In the genomic region with DNA sequence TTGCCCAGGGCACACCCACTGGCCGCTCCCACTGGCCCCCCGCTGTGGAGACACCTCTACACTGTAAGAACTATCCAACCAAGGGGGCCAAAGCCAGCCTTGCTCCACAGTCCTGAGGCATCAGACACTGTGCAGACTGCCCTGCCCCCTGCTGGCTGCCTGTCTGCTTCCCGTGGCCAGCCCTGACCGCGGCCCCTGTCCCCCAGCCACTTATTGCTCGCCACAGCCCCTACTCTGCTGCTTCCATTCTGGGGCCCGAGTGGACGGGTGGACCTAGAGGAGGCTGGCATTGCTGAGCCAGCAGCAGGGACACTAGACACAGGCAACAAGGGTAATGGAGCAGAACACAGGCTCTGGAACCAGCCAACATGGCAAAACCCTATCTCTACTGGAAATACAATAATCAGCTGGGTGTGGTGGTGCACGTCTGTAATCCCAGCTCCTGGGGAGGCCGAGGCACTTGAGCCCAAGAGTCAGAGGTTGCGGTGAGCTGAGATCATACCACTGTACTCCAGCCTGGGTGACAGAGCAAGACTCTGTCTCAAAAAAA, we compare ENCODE assay signal across 8 cellular contexts. TPM values are rescaled to one million over a fixed set of nuclear protein-coding genes. Genes with fewer than 3 reads are reported as not detected.
DNase-seq lines count a peak whose midpoint lies in the region; ATAC-seq, FAIRE-seq and TF ChIP-seq lines count a peak whose summit lies in the region.

No MANE protein-coding gene starts in this region.

- H3K23me2 ChIP-seq in H1 (ENCODE audit: low read depth, low read length): peaks cover 4% of the 10 kb centered on the region; the same call in 1 of the 2 replicates

- H3K9me3 Mint-ChIP-seq in naive B cell: no peaks in the 10 kb centered on the region

- no peaks in the 10 kb centered on the region for H3K36me3 Mint-ChIP-seq in naive B cell

- no peak overlapping the region for H4K91ac ChIP-seq in H1 (replicated peaks; ENCODE audit: insufficient read length, low read length)

- no peak overlapping the region for H2BK120ac ChIP-seq in H1 (replicated peaks; ENCODE audit: low read depth, low read length)

- H2BK15ac ChIP-seq in H1 (ENCODE audit: low read length): no peak overlapping the region

- TF ChIP-seq CTCF in H1 (IDR thresholded peaks at IDR 0.05; ENCODE audit: control extremely low read depth in 1 of 3, insufficient read depth in 1 of 3, low read depth in 1 of 3, low read length in 3 of 3) (peak; percentile 71 to 91 (median 72)), tibial artery (IDR thresholded peaks at IDR 0.05) (peak; percentile 33 to 36)

- H4K8ac ChIP-seq in H1 (ENCODE audit: extremely low read depth, insufficient read depth, low read length): peak overlapping the region; percentile 80; the same call in 1 of the 2 replicates

- H3K4me3 ChIP-seq in H1 (ENCODE audit: extremely low read depth in 1 of 4, insufficient read depth in 2 of 4, low read depth in 3 of 4, low read length in 4 of 4) (no peak overlapping the region), tibial artery (no peak overlapping the region)

- POLR2A ChIA-PET in H1 (lab: Charles Lee; ENCODE audit: partially characterized antibody): no interaction called here

- no peak overlapping the region for H3K18ac ChIP-seq in H1 (ENCODE audit: extremely low read depth, low read length)

- H3K4ac ChIP-seq in H1 (replicated peaks; ENCODE audit: insufficient read length, low read depth, low read length): no peak overlapping the region

- H4K20me1 ChIP-seq in H1 (replicated peaks in 1 of 2; ENCODE audit: control insufficient read depth in 1 of 2, insufficient read depth in 2 of 2, low read length in 2 of 2): peaks cover 0 to 2% of the 10 kb centered on the region in 2 experiments

- H3K36me3 ChIP-seq in H1 (ENCODE audit: control insufficient read depth in 2 of 4, insufficient read depth in 4 of 4, low read length in 3 of 4) (no peaks in the 10 kb centered on the region), tibial artery (no peaks in the 10 kb centered on the region)

- H3K27me3 ChIP-seq in H1 (replicated peaks in 1 of 4; ENCODE audit: control insufficient read depth in 3 of 4, extremely low read depth in 1 of 4, insufficient read depth in 3 of 4, low read length in 3 of 4) (no peaks in the 10 kb centered on the region), tibial artery (no peaks in the 10 kb centered on the region)

- no peak overlapping the region for H3K27ac ChIP-seq in H1 (ENCODE audit: low read depth, low read length)
- no peak overlapping the region for H3K27ac ChIP-seq in tibial artery

- peak; percentile 42 for DNase-seq in EH (ENCODE audit: low read depth)
- DNase-seq in H1 (ENCODE audit: low read depth in 1 of 2, low spot score in 2 of 2): peak; percentile 25 to 85
- DNase-seq in naive B cell: peak; percentile 29
- DNase-seq in tibial artery: peak in 1 of 2 donors; percentile 30
- DNase-seq in SW 1271 (lab: John Stamatoyannopoulos, UW): no peak

- no peak for FAIRE-seq in H1 (lab: Jason Lieb, UNC)

- H4K5ac ChIP-seq in H1 (ENCODE audit: insufficient read length, low read depth, low read length): no peak overlapping the region

- H3K79me2 ChIP-seq in H1 (ENCODE audit: control insufficient read depth in 1 of 2, insufficient read depth in 2 of 2, low read length in 2 of 2): no peaks in the 10 kb centered on the region

- H3K4me3 Mint-ChIP-seq in naive B cell: peak overlapping the region in 1 of 8 donors; percentile 56

- TF ChIP-seq EP300 in H1 (IDR thresholded peaks at IDR 0.05; ENCODE audit: borderline replicate concordance in 1 of 2, low read depth in 2 of 2, low read length in 2 of 2): no peak

- H3K4me1 ChIP-seq in H1 (replicated peaks in 1 of 4; ENCODE audit: control insufficient read depth in 3 of 4, insufficient read depth in 4 of 4, low read length in 3 of 4): no peaks in the 10 kb centered on the region
- H3K4me1 ChIP-seq in tibial artery: no peaks in the 10 kb centered on the region

- H3K79me1 ChIP-seq in H1 (ENCODE audit: low read depth, low read length): no peaks in the 10 kb centered on the region

- no peak overlapping the region for H3K23ac ChIP-seq in H1 (ENCODE audit: insufficient read length)

- peak; percentile 65 to 76 for TF ChIP-seq RAD21 in H1 (IDR thresholded peaks at IDR 0.05 in 1 of 2, conservative IDR thresholded peaks at IDR 0.05 in 1 of 2; ENCODE audit: low read depth in 2 of 2, low read length in 2 of 2)

- no peak overlapping the region for H2BK20ac ChIP-seq in H1 (ENCODE audit: low read length)

- no peak overlapping the region for H2BK12ac ChIP-seq in H1 (ENCODE audit: low read depth, low read length)

- H3K9ac ChIP-seq in H1 (replicated peaks in 1 of 4; ENCODE audit: extremely low read depth in 1 of 4, low read depth in 3 of 4, low read length in 3 of 4): no peak overlapping the region

- peaks cover 5 to 7% (median 6%) of the 10 kb centered on the region in 3 donors for H3K4me1 Mint-ChIP-seq in naive B cell

- peak; percentile 61 for ATAC-seq in HG03159 (IDR thresholded peaks at IDR 0.05; ENCODE audit: unreplicated experiment)
- peak; percentile 71 to 80 for ATAC-seq in activated CD4-positive, CD25-positive, alpha-beta regulatory T cell treated with anti-CD3 and anti-CD28 coated beads, Interleukin-2, amount 50 U/mL, for 24 hours
- peak; percentile 73 to 81 for ATAC-seq in naive B cell (ENCODE audit: low read depth in 2 of 2)
- ATAC-seq in GM21737 (IDR thresholded peaks at IDR 0.05; ENCODE audit: unreplicated experiment): no peak

- H3K27ac Mint-ChIP-seq in naive B cell: peak overlapping the region in 2 of 6 donors; percentile 69 to 70

- H3K14ac ChIP-seq in H1 (ENCODE audit: insufficient read length): no peak overlapping the region

- CTCF ChIA-PET in H1 (lab: Charles Lee; ENCODE audit: partially characterized antibody): interaction anchor here (0.6 to 4.6 kb wide), 17 partner anchors 9 to 259 kb away, joined by 3 to 53 read pairs (median 4); no protein-coding TSS in a partner anchor

- intact Hi-C loops in tibial artery (cut with DNase I; ENCODE audit: low total_unique reads): loop anchor here (10.0 kb wide), 1 partner anchor 256 kb away; no protein-coding TSS in a partner anchor

- no peak overlapping the region for H2AK5ac ChIP-seq in H1 (ENCODE audit: low read depth, low read length)

- H3K9me3 ChIP-seq in H1 (ENCODE audit: insufficient read depth in 2 of 2, low read depth in 1 of 2, low read length in 1 of 2): no peaks in the 10 kb centered on the region
- H3K9me3 ChIP-seq in tibial artery: no peaks in the 10 kb centered on the region

- H2BK5ac ChIP-seq in H1 (ENCODE audit: low read depth, low read length): no peak overlapping the region

- TF ChIP-seq POLR2A in H1 (IDR thresholded peaks at IDR 0.05; ENCODE audit: control extremely low read depth in 1 of 2, low read depth in 2 of 2, low read length in 2 of 2): no peak

- H3K4me2 ChIP-seq in H1 (ENCODE audit: insufficient read depth in 1 of 2, low read depth in 2 of 2, low read length in 2 of 2): no peak overlapping the region

- peaks cover 5 to 8% (median 7%) of the 10 kb centered on the region in 3 donors for H3K27me3 Mint-ChIP-seq in naive B cell

- H3K56ac ChIP-seq in H1 (replicated peaks; ENCODE audit: insufficient read length, low read depth, low read length): no peak overlapping the region

- H2AFZ ChIP-seq in H1 (ENCODE audit: low read length): no peak overlapping the region

- WGBS in H1 (ENCODE audit: extremely low coverage in 1 of 2, insufficient coverage in 1 of 2, insufficient read length in 1 of 2, insufficient replicate concordance in 2 of 2, low coverage in 1 of 2, low lambda C conversion rate in 2 of 2, missing lambda C conversion rate in 1 of 2), 2 experiments: 75% methylated on average over 11 of the region's 11 CpGs; no CpG with 5 or more reads in 1 of the 2 experiments

TF ChIP-seq in H1, 55 proteins besides CTCF, POLR2A, EP300 and RAD21 (continues in another document):
- TF ChIP-seq HDAC6 (IDR thresholded peaks at IDR 0.05; ENCODE audit: low read depth, low read length) (no peak), RBBP5 (IDR thresholded peaks at IDR 0.05; ENCODE audit: borderline replicate concordance, low read depth, low read length) (no peak), HDAC2 (IDR thresholded peaks at IDR 0.05; ENCODE audit: borderline replicate concordance in 1 of 2, low read depth in 2 of 2, low read length in 2 of 2) (no peak), KDM5A (IDR thresholded peaks at IDR 0.05; ENCODE audit: low read length) (no peak), MAFK (IDR thresholded peaks at IDR 0.05; ENCODE audit: low read depth, low read length) (no peak), RNF2 (IDR thresholded peaks at IDR 0.05; ENCODE audit: borderline replicate concordance, low read depth, low read length, missing control alignments, poor library complexity, severe bottlenecking) (no peak), PHF8 (conservative IDR thresholded peaks at IDR 0.05; ENCODE audit: low read depth, low read length) (no peak), CREB1 (IDR thresholded peaks at IDR 0.05) (no peak), EGR1 (IDR thresholded peaks at IDR 0.05; ENCODE audit: borderline replicate concordance, low read depth, low read length) (no peak), ZNF274 (IDR thresholded peaks at IDR 0.05; ENCODE audit: borderline replicate concordance, extremely low read depth, low read length) (no peak), CBX8 (IDR thresholded peaks at IDR 0.05; ENCODE audit: borderline replicate concordance, low read depth, low read length) (no peak)
- TF ChIP-seq, protein P1, sequence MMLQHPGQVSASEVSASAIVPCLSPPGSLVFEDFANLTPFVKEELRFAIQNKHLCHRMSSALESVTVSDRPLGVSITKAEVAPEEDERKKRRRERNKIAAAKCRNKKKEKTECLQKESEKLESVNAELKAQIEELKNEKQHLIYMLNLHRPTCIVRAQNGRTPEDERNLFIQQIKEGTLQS (IDR thresholded peaks at IDR 0.05; ENCODE audit: insufficient read depth, low read depth, low read length): no peak
- TF ChIP-seq, protein P2, sequence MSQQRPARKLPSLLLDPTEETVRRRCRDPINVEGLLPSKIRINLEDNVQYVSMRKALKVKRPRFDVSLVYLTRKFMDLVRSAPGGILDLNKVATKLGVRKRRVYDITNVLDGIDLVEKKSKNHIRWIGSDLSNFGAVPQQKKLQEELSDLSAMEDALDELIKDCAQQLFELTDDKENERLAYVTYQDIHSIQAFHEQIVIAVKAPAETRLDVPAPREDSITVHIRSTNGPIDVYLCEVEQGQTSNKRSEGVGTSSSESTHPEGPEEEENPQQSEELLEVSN (IDR thresholded peaks at IDR 0.05): no peak

RNA-seq across cellular contexts. Expression of a gene that starts 19.7 kb away (rescaled TPM):
- total RNA-seq in H1 (2021; fragmentation: NEBNext Ultra II Directional; extraction: Animal tissue kit (Norgen Biotek cat#: 25700)): 9.4 and 10.2 TPM in 2 replicates
- 2.7 and 3.3 TPM in 2 replicates for polyA plus RNA-seq in H1 (2011; rRNA removed)
- 1.1 TPM for polyA plus RNA-seq in H1 (2011; cell fraction: cytosol; rRNA removed)
- 4.9 TPM for polyA plus RNA-seq in H1 (2011; cell fraction: nucleus; rRNA removed)
- polyA plus RNA-seq in H1 (2012, experiment 1 of 2): 1.5 to 4.0 TPM (median 2.0 TPM) in 4 replicates
- polyA plus RNA-seq in H1 (2012, experiment 2 of 2): not detected
- polyA plus RNA-seq in H1 (2013, experiment 1 of 2): 1.8 TPM
- polyA plus RNA-seq in H1 (2013, experiment 2 of 2): 0.90 TPM
- polyA minus RNA-seq in H1 (2011; rRNA and poly(A)+ RNA removed): 6.2 and 9.5 TPM in 2 replicates
- polyA minus RNA-seq in H1 (2011; cell fraction: cytosol; rRNA and poly(A)+ RNA removed): 6.2 TPM
- polyA minus RNA-seq in H1 (2011; cell fraction: nucleus; rRNA and poly(A)+ RNA removed): 22.2 TPM
- 1 to 10 TPM in 3 of 6 donors, under 1 TPM in 2, not detected in 1; 0.67 to 2.4 (median 1.1) TPM for polyA plus RNA-seq in naive B cell (ENCODE audit: low read depth in 6 of 6)

Comparison
In these comparisons a context has a peak if more than half of its experiments do, and no peak if none do; other contexts are left out.
1. DNase-seq: peak in EH (single experiment), H1 (2 of 2) and naive B cell (single experiment); none in SW 1271 (0 of 2).